In the genomic region with DNA sequence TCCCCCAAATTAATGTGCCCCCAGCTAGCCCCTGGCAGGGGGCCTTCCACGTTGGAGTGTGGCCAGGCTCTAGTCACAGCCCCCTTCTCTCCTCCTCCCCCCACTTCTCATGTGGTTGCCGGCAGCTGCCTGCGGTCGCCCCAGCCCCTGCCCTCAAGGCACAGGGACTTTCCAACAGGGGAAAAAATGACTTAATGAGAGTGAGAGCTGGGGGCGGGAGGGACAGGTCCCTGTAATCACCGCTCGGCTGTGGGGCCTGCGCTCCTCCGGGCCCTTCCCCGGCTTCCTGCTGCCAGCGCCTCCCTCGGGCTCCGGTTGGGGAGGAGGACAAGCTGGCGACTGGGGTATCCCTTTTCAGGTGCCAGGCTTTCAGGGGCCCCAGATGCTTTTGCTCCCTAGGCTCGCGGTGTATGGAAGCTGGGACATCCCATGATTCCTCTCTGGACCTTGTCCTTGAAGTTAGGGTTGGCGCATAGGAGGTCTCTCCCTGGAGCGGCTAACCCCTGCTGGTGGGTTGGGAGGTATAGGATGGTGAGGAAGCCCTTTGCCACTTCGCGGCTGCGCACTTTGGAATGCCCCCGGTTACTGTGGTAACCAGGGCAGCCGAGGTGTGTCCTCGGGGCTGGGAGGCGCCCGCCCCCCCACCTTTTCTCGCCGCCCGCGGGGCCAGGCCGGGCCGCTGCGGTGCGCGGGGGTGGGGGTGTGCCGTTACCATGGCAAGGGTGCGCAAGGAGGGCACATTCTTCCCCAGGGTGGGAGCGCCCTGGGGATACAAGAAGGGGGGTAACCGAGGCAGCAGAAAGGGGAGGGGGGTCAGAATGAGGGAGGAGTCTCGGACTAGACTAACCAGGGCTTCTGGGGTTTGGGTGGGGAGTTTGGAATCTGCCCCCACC, we compare ENCODE assay signal across 8 cellular contexts. TPM values are rescaled to one million over a fixed set of nuclear protein-coding genes. Genes with fewer than 3 reads are reported as not detected.
A peak's percentile ranks its signal among the peaks of the same experiment; 100 is the strongest.
DNase-seq lines count a peak whose midpoint lies in the region; ATAC-seq and TF ChIP-seq lines count a peak whose summit lies in the region.

No MANE protein-coding gene starts in this region.

- H3K79me2 ChIP-seq in HCT116 (ENCODE audit: insufficient read depth, low read length): no peaks in the 10 kb centered on the region; the same call in 1 of the 2 replicates

- H3K4me3 ChIP-seq in HCT116 (replicated peaks in 1 of 2; ENCODE audit: low read depth in 1 of 2, low read length in 2 of 2): peak overlapping the region; percentile 37 to 76

- H3K9ac ChIP-seq in HCT116 (ENCODE audit: low read length): peak overlapping the region; percentile 82

- peak overlapping the region; percentile 92 for H3K27ac Mint-ChIP-seq in activated CD4-positive, alpha-beta T cell treated with anti-CD3 and anti-CD28 coated beads for 36 hours

- no peaks in the 10 kb centered on the region for H3K9me2 ChIP-seq in HCT116 (ENCODE audit: insufficient read depth)

- peaks cover 20% of the 10 kb centered on the region for H3K27me3 Mint-ChIP-seq in activated CD4-positive, alpha-beta T cell treated with anti-CD3 and anti-CD28 coated beads for 36 hours

- TF ChIP-seq POLR2A in HCT116 (IDR thresholded peaks at IDR 0.05; ENCODE audit: borderline replicate concordance, extremely low read depth, insufficient read depth, insufficient read length): no peak

- DNase-seq in HCT116 (ENCODE audit: low read depth, low spot score) (no peak), NAMALWA (ENCODE audit: low spot score) (peak; percentile 93), sciatic nerve (ENCODE audit: low spot score) (no peak), hippocampal formation (lab: John Stamatoyannopoulos, UW) (no peak), NOMO-1 treated with dmso at 0.1 percent for 144 hours (lab: John Stamatoyannopoulos, UW; ENCODE audit: unreplicated experiment) (no peak)
- peak; percentile 94 for DNase-seq in activated CD4-positive, alpha-beta T cell treated with anti-CD3 and anti-CD28 coated beads for 36 hours
- peak; percentile 68 for DNase-seq in effector CD8-positive, alpha-beta T cell (lab: John Stamatoyannopoulos, UW)

- peak; percentile 64 for ATAC-seq in GM18498 (IDR thresholded peaks at IDR 0.05; ENCODE audit: unreplicated experiment)
- peak; percentile 54 for ATAC-seq in HCT116
- ATAC-seq in activated CD4-positive, alpha-beta T cell treated with anti-CD3 and anti-CD28 coated beads for 36 hours: peak; percentile 76
- ATAC-seq in sciatic nerve: peak; percentile 75

- TF ChIP-seq CTCF in HCT116 (IDR thresholded peaks at IDR 0.05 in 2 of 3, conservative IDR thresholded peaks at IDR 0.05 in 1 of 3; ENCODE audit: borderline replicate concordance in 1 of 3, insufficient read depth in 1 of 3, low read depth in 2 of 3, low read length in 2 of 3): 0 out of 6 replicates have a peak, but pooled peaks of 1 of the 3 experiments have one; percentile 17

- H3K4me1 Mint-ChIP-seq in activated CD4-positive, alpha-beta T cell treated with anti-CD3 and anti-CD28 coated beads for 36 hours: peaks cover 54% of the 10 kb centered on the region

- no peaks in the 10 kb centered on the region for H4K20me1 ChIP-seq in HCT116 (ENCODE audit: insufficient read depth)

- TF ChIP-seq RAD21 in HCT116 (IDR thresholded peaks at IDR 0.05; ENCODE audit: low read depth): no peak

- CTCF ChIA-PET in HCT116 (lab: Charles Lee): interaction anchor here (1.0 to 10.3 kb wide), 7 partner anchors 9 to 258 kb away, joined by 3 to 278 read pairs (median 7); partner anchors contain the start of genes CDK5R2 and WNT10A
- CTCF ChIA-PET in activated CD4-positive, alpha-beta T cell treated with anti-CD3 and anti-CD28 coated beads for 36 hours (lab: Charles Lee): interaction anchor here (0.6 to 10.1 kb wide), 16 partner anchors 9 to 186 kb away, joined by 3 to 620 read pairs (median 4); partner anchors contain the start of genes TTLL4, WNT10A and WNT6

- H3K4me1 ChIP-seq in HCT116 (ENCODE audit: control insufficient read depth in 1 of 2, insufficient read depth in 2 of 2, low read length in 2 of 2): peaks cover 58 to 76% of the 10 kb centered on the region in 2 experiments

- H3K4me3 Mint-ChIP-seq in activated CD4-positive, alpha-beta T cell treated with anti-CD3 and anti-CD28 coated beads for 36 hours: peak overlapping the region; percentile 53

- H3K9me3 Mint-ChIP-seq in activated CD4-positive, alpha-beta T cell treated with anti-CD3 and anti-CD28 coated beads for 36 hours (ENCODE audit: low read depth): no peaks in the 10 kb centered on the region

- no TSS peak for BruUV-seq in HCT116 (replicated peaks; lab: Mats Ljungman, UMichigan)

- no peak overlapping the region for H2AFZ ChIP-seq in HCT116 (ENCODE audit: low read depth, low read length, poor library complexity, severe bottlenecking)

- H3K9me3 ChIP-seq in HCT116 (ENCODE audit: control insufficient read depth in 1 of 2, insufficient read depth in 1 of 2, low read depth in 1 of 2, low read length in 2 of 2): no peaks in the 10 kb centered on the region

- intact Hi-C loops in HCT116 (cut with micrococcal nuclease) (no loop called here), sciatic nerve (cut with DNase I) (no loop called here)
- intact Hi-C loops in activated CD4-positive, alpha-beta T cell treated with anti-CD3 and anti-CD28 coated beads for 36 hours (cut with DNase I, micrococcal nuclease): loop anchor here (1.0 to 5.0 kb wide), 14 partner anchors 13 to 669 kb away; partner anchors contain the start of genes BCS1L (in 2 of the 2), ZNF142 (in 2 of the 2), CHPF (in 1 of the 2) and CNOT9 (in 1 of the 2)

- POLR2A ChIA-PET in HCT116 (lab: Charles Lee): interaction anchor here (1.1 to 1.2 kb wide), 2 partner anchors 18 to 20 kb away, joined by 3 to 7 read pairs; no protein-coding TSS in a partner anchor
- POLR2A ChIA-PET in activated CD4-positive, alpha-beta T cell treated with anti-CD3 and anti-CD28 coated beads for 36 hours (lab: Charles Lee): interaction anchor here (0.7 to 1.9 kb wide), 5 partner anchors 9 to 22 kb away, joined by 3 to 15 read pairs (median 4); partner anchors contain the start of gene WNT10A

- H3K36me3 Mint-ChIP-seq in activated CD4-positive, alpha-beta T cell treated with anti-CD3 and anti-CD28 coated beads for 36 hours (ENCODE audit: low read depth): peaks cover 2% of the 10 kb centered on the region

- no peaks in the 10 kb centered on the region for H3K36me3 ChIP-seq in HCT116 (ENCODE audit: control insufficient read depth in 1 of 2, insufficient read depth in 2 of 2, low read length in 2 of 2)

- H3K27ac ChIP-seq in HCT116 (ENCODE audit: low read depth, low read length): peak overlapping the region; percentile 92

- H3K27me3 ChIP-seq in HCT116 (ENCODE audit: insufficient read depth, low read length): no peaks in the 10 kb centered on the region

- RAD21 ChIA-PET in HCT116 (lab: Charles Lee; ENCODE audit: low non-redundant PET in 1 of 2, low total read pairs in 2 of 2, uncharacterized antibody in 2 of 2, unreplicated experiment in 2 of 2): interaction anchor here (0.7 to 2.8 kb wide), 4 partner anchors 17 to 22 kb away, joined by 3 to 48 read pairs (median 18); no protein-coding TSS in a partner anchor

- peak overlapping the region; percentile 92 for H3K4me2 ChIP-seq in HCT116 (ENCODE audit: low read length)

TF ChIP-seq in HCT116, 20 proteins besides CTCF, POLR2A, EP300 and RAD21:
- TF ChIP-seq POLR2AphosphoS5 (IDR thresholded peaks at IDR 0.05; ENCODE audit: low read depth, low read length): peak; percentile 45; the same call in 1 of the 2 replicates
- no peak for TF ChIP-seq YY1 (IDR thresholded peaks at IDR 0.05; ENCODE audit: extremely low read depth, insufficient replicate concordance, low read depth, low read length)

RNA-seq across cellular contexts. Expression of gene WNT10A, which starts 16.1 kb away (rescaled TPM):
- total RNA-seq in HCT116 (2021; ENCODE audit: unreplicated experiment) (1.5 TPM), sciatic nerve (0.94 TPM)
- polyA plus RNA-seq in HCT116 (2012): 0.66 and 1.0 TPM in 2 replicates
- 1 to 10 TPM; 5.4 to 6.0 TPM for total RNA-seq in activated CD4-positive, alpha-beta T cell treated with anti-CD3 and anti-CD28 coated beads for 36 hours

RNA-seq across cellular contexts. Expression of gene WNT6, which starts 37.1 kb away (rescaled TPM):
- total RNA-seq in HCT116 (2021; ENCODE audit: unreplicated experiment) (1.4 TPM), sciatic nerve (23.3 TPM)
- 2.2 and 2.4 TPM in 2 replicates for polyA plus RNA-seq in HCT116 (2012)
- total RNA-seq in activated CD4-positive, alpha-beta T cell treated with anti-CD3 and anti-CD28 coated beads for 36 hours: under 1 TPM in 1 of 2 experiments, not detected in 1; 0.30 TPM

Comparison
In these comparisons a context has a peak if more than half of its experiments do, and no peak if none do; other contexts are left out.
1. DNase-seq: peak in NAMALWA (single experiment), activated CD4-positive, alpha-beta T cell treated with anti-CD3 and anti-CD28 coated beads for 36 hours (single experiment) and effector CD8-positive, alpha-beta T cell (single experiment); none in HCT116 (single experiment), sciatic nerve (single experiment), hippocampal formation (0 of 2) and NOMO-1 treated with dmso at 0.1 percent for 144 hours (single experiment).
2. RNA of gene WNT6, which starts 37.1 kb away (total RNA-seq): 23.3 TPM in sciatic nerve (single experiment); 1.4 TPM in HCT116 (single experiment) and 0.30 TPM in activated CD4-positive, alpha-beta T cell treated with anti-CD3 and anti-CD28 coated beads for 36 hours; every median in the first group is over 10 times any median in the second.
3. intact Hi-C loops: an anchor here in activated CD4-positive, alpha-beta T cell treated with anti-CD3 and anti-CD28 coated beads for 36 hours (1.0 to 5.0 kb wide); none called in HCT116 and sciatic nerve.
4. Peak in every context shown above with its lines, with median percentiles within 50 percentile points of each other: ATAC-seq.